ENCODE assay signal across 1 cellular context in the genomic region with DNA sequence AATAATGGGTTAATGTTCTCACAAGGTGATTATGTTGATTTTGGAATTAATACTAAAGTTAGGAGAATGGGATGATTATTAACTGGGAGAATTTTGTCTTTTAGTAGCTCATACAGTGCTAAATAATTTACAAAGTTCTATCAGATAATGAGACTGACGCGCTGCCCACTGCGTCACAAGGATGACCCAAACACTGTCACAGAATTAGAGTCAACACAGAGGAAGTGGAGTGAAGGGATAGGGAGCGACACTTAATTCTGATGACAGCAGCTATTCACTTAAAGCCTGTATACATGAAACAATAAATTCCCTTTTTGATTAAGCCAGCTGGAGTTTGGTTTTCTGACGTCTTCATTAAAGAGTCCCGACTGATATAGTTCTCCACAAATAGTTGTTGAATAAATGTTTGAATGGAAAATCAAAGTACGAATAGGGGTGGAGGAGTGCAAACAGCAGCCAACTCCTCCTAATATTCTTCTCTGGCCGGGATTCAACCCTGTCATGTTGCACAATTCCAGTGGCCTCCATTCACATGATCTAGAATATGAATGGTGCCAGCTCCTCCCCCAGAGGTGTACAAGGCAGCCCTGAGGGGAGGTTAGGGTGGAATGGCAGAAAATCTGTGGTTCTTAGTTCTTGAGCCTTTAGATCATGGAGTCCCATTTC.
A peak's percentile ranks its signal among the peaks of the same experiment; 100 is the strongest.
TF ChIP-seq lines count a peak whose summit lies in the region.

No MANE protein-coding gene starts in this region.

TF ChIP-seq in IMR-90, 13 proteins besides CTCF, POLR2A, EP300 and RAD21:
- TF ChIP-seq, protein P1, sequence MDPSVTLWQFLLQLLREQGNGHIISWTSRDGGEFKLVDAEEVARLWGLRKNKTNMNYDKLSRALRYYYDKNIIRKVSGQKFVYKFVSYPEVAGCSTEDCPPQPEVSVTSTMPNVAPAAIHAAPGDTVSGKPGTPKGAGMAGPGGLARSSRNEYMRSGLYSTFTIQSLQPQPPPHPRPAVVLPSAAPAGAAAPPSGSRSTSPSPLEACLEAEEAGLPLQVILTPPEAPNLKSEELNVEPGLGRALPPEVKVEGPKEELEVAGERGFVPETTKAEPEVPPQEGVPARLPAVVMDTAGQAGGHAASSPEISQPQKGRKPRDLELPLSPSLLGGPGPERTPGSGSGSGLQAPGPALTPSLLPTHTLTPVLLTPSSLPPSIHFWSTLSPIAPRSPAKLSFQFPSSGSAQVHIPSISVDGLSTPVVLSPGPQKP (IDR thresholded peaks at IDR 0.05; ENCODE audit: borderline replicate concordance, low read depth, low read length) = no peak
- 0 out of 2 replicates have a peak, but pooled peaks have one; percentile 26 for TF ChIP-seq CEBPB (IDR thresholded peaks at IDR 0.05; ENCODE audit: low read depth, low read length)
